20 cellular contexts compared by ENCODE assay signal in genomic region chr10:116001266-116001857, GRCh38.
A peak's percentile ranks its signal among the peaks of the same experiment; 100 is the strongest.
DNase-seq lines count a peak whose midpoint lies in the region; ATAC-seq and TF ChIP-seq lines count a peak whose summit lies in the region.
"Had no signal": no experiment of that assay in that cellular context is flagged by ENCODE, and none has a peak within 500 bp of the region (broad histone marks: within the 10 kb centered on the region; RNA-seq: fewer than 3 reads in every experiment).

No MANE protein-coding gene starts in this region.

- no peaks in the 10 kb centered on the region for H3K36me3 Mint-ChIP-seq in endodermal cell (ENCODE audit: low read depth)
- H3K36me3 Mint-ChIP-seq: activated naive CD8-positive, alpha-beta T cell treated with anti-CD3 and anti-CD28 coated beads for 36 hours; IgD-negative memory B cell had no signal

- H3K79me2 ChIP-seq in SK-N-SH (ENCODE audit: insufficient read depth), result no peaks in the 10 kb centered on the region

- H4K20me1 ChIP-seq in SK-N-SH (ENCODE audit: insufficient read depth), result no peaks in the 10 kb centered on the region

- no peak for DNase-seq in SK-N-SH
- DNase-seq in endodermal cell, result no peak
- peak; percentile 46 for DNase-seq in medulla oblongata (ENCODE audit: extremely low spot score)
- peak; percentile 39 for DNase-seq in retina
- no peak for DNase-seq in GM19240 (ENCODE audit: insufficient read length, low spot score)
- DNase-seq in SHP77 treated with DMSO at 0.1 percent for 48 hours (lab: John Stamatoyannopoulos, UW), result no peak
- no peak for DNase-seq in activated CD4-positive, alpha-beta T cell treated with anti-CD3 and anti-CD28 coated beads, Interleukin-2, amount 50 U/mL, for 1 hour
- DNase-seq: activated naive CD8-positive, alpha-beta T cell treated with anti-CD3 and anti-CD28 coated beads for 36 hours; H7; mammary epithelial cell; NCI-H2081; NCI-H510A treated with DMSO at 0.1 percent for 48 hours; stimulated activated CD4-positive, alpha-beta T cell treated with anti-CD3 and anti-CD28 coated beads, Interleukin-4, amount 100 ng/mL, for 4 hours had no signal

- H3K27ac Mint-ChIP-seq in endodermal cell, result no peak overlapping the region
- H3K27ac Mint-ChIP-seq: activated naive CD8-positive, alpha-beta T cell treated with anti-CD3 and anti-CD28 coated beads for 36 hours; IgD-negative memory B cell; T-helper 2 cell treated with Interferon-gamma antibody and Interleukin-4, amounts not matched to agents 5 μg/mL and 100 μg/mL, for 36 hours had no signal

- no peak for ATAC-seq in HG03108 (IDR thresholded peaks at IDR 0.05; ENCODE audit: unreplicated experiment)
- ATAC-seq: activated CD4-positive, CD25-positive, alpha-beta regulatory T cell treated with anti-CD3 and anti-CD28 coated beads, Interleukin-2, amount 50 U/mL, for 24 hours; esophagus mucosa had no signal

- no peaks in the 10 kb centered on the region for H3K9me2 ChIP-seq in SK-N-SH

- TF ChIP-seq CTCF in SK-N-SH (IDR thresholded peaks at IDR 0.05) (no peak), endodermal cell (conservative IDR thresholded peaks at IDR 0.05) (no peak)

- CTCF ChIA-PET in SK-N-SH (lab: Yijun Ruan, JAX), result interaction anchor here (0.9 to 1.2 kb wide), 3 partner anchors 15 to 267 kb away, joined by 3 read pairs; no protein-coding TSS in a partner anchor

- peaks cover 22% of the 10 kb centered on the region for H3K4me1 Mint-ChIP-seq in endodermal cell
- H3K4me1 Mint-ChIP-seq: activated naive CD8-positive, alpha-beta T cell treated with anti-CD3 and anti-CD28 coated beads for 36 hours; IgD-negative memory B cell had no signal

- H3K27me3 ChIP-seq in SK-N-SH (ENCODE audit: insufficient read depth), result no peaks in the 10 kb centered on the region
- H3K27me3 ChIP-seq in endodermal cell (ENCODE audit: control insufficient read depth, insufficient read depth, low read length, poor library complexity, severe bottlenecking), result no peaks in the 10 kb centered on the region
- H3K27me3 ChIP-seq: breast epithelium, neutrophil had no signal

- peaks cover 0 to 9% of the 10 kb centered on the region in 2 experiments; a peak in 1 of 4 replicates for H3K4me1 ChIP-seq in SK-N-SH (ENCODE audit: control insufficient read depth in 1 of 2, insufficient read depth in 2 of 2, low read depth in 1 of 2, low read length in 1 of 2)
- H3K4me1 ChIP-seq in endodermal cell (ENCODE audit: control insufficient read depth, insufficient read depth, low read length), result peaks cover 6% of the 10 kb centered on the region
- H3K4me1 ChIP-seq: breast epithelium had no signal

- H3K9me3 ChIP-seq in SK-N-SH (no peaks in the 10 kb centered on the region), endodermal cell (ENCODE audit: control insufficient read depth, low read length) (peaks cover 9% of the 10 kb centered on the region)
- H3K9me3 ChIP-seq: neutrophil had no signal

- WGBS in SK-N-SH (ENCODE audit: low lambda C conversion rate), result 16% methylated on average over 10 of the region's 10 CpGs
- WGBS in endodermal cell (ENCODE audit: insufficient coverage in 1 of 2, insufficient read length in 1 of 2), 2 experiments, result 80 to 90% methylated on average over 6 to 10 of the region's 10 CpGs

- no peaks in the 10 kb centered on the region for H3K9me3 Mint-ChIP-seq in endodermal cell
- H3K9me3 Mint-ChIP-seq: T-helper 2 cell treated with Interferon-gamma antibody and Interleukin-4, amounts not matched to agents 5 μg/mL and 100 μg/mL, for 36 hours had no signal

- H3K4me2 ChIP-seq in SK-N-SH, result no peak overlapping the region

- POLR2A ChIA-PET in SK-N-SH (lab: Yijun Ruan, JAX), result interaction anchor here (0.6 kb wide), 1 partner anchor 177 kb away, joined by 3 read pairs; no protein-coding TSS in a partner anchor

- H3K4me3 ChIP-seq in SK-N-SH (ENCODE audit: low read depth in 2 of 2, low read length in 1 of 2) (no peak overlapping the region), endodermal cell (ENCODE audit: low read length) (no peak overlapping the region)
- H3K4me3 ChIP-seq: breast epithelium had no signal

- H3K4me3 Mint-ChIP-seq in endodermal cell, result no peak overlapping the region
- H3K4me3 Mint-ChIP-seq: activated naive CD8-positive, alpha-beta T cell treated with anti-CD3 and anti-CD28 coated beads for 36 hours; IgD-negative memory B cell; T-helper 2 cell treated with Interferon-gamma antibody and Interleukin-4, amounts not matched to agents 5 μg/mL and 100 μg/mL, for 36 hours had no signal

- H3K9ac ChIP-seq in SK-N-SH, result no peak overlapping the region
- H3K9ac ChIP-seq in endodermal cell (ENCODE audit: extremely low read depth, low read length, poor library complexity, severe bottlenecking), result no peak overlapping the region

- no peak for TF ChIP-seq EP300 in SK-N-SH (IDR thresholded peaks at IDR 0.05; ENCODE audit: borderline replicate concordance in 1 of 2, low read depth in 1 of 2, low read length in 1 of 2)

- H3F3A ChIP-seq in SK-N-SH (replicated peaks; ENCODE audit: insufficient read depth), result no peaks in the 10 kb centered on the region

- H3K36me3 ChIP-seq in SK-N-SH (replicated peaks in 1 of 2; ENCODE audit: control insufficient read depth in 1 of 2, insufficient read depth in 2 of 2, low read length in 1 of 2) (no peaks in the 10 kb centered on the region), endodermal cell (ENCODE audit: control insufficient read depth, insufficient read depth, low read length) (no peaks in the 10 kb centered on the region)
- H3K36me3 ChIP-seq: breast epithelium, neutrophil had no signal

- H2AFZ ChIP-seq in SK-N-SH (ENCODE audit: low read depth), result no peak overlapping the region

- H3K27me3 Mint-ChIP-seq in endodermal cell (ENCODE audit: insufficient read depth), result peaks cover 44% of the 10 kb centered on the region
- H3K27me3 Mint-ChIP-seq: IgD-negative memory B cell had no signal

- TF ChIP-seq RAD21 in SK-N-SH (IDR thresholded peaks at IDR 0.05; ENCODE audit: low read length), result no peak

- no peak overlapping the region for H3K27ac ChIP-seq in SK-N-SH (ENCODE audit: low read depth in 2 of 2, low read length in 1 of 2)
- H3K27ac ChIP-seq in endodermal cell (ENCODE audit: low read depth, low read length), result peak overlapping the region; percentile 27
- H3K27ac ChIP-seq: breast epithelium, neutrophil had no signal

TF ChIP-seq in SK-N-SH, 30 proteins besides CTCF, POLR2A, EP300 and RAD21:
- TF ChIP-seq USF2 (IDR thresholded peaks at IDR 0.05; ENCODE audit: borderline replicate concordance, low read depth, low read length) (no peak), USF1 (IDR thresholded peaks at IDR 0.05; ENCODE audit: borderline replicate concordance, low read depth) (no peak), ELF1 (IDR thresholded peaks at IDR 0.05) (no peak), CHD2 (IDR thresholded peaks at IDR 0.05; ENCODE audit: low read length, partially characterized antibody) (no peak), IRF3 (IDR thresholded peaks at IDR 0.05; ENCODE audit: low read depth, low read length) (no peak), GATA2 (CRISPR knock-in tag; IDR thresholded peaks at IDR 0.05) (peak; percentile 21; the same call in 1 of the 2 replicates), TCF12 (IDR thresholded peaks at IDR 0.05) (no peak)

Comparison
In these comparisons a context has a peak if more than half of its experiments do, and no peak if none do; other contexts are left out.
1. DNase-seq: peak in medulla oblongata (single experiment) and retina (single experiment); none in SK-N-SH (single experiment), endodermal cell (single experiment), GM19240 (single experiment), SHP77 treated with DMSO at 0.1 percent for 48 hours (single experiment) and activated CD4-positive, alpha-beta T cell treated with anti-CD3 and anti-CD28 coated beads, Interleukin-2, amount 50 U/mL, for 1 hour (single experiment).